Comparison of ENCODE assay signal across 14 cellular contexts in the genomic region with DNA sequence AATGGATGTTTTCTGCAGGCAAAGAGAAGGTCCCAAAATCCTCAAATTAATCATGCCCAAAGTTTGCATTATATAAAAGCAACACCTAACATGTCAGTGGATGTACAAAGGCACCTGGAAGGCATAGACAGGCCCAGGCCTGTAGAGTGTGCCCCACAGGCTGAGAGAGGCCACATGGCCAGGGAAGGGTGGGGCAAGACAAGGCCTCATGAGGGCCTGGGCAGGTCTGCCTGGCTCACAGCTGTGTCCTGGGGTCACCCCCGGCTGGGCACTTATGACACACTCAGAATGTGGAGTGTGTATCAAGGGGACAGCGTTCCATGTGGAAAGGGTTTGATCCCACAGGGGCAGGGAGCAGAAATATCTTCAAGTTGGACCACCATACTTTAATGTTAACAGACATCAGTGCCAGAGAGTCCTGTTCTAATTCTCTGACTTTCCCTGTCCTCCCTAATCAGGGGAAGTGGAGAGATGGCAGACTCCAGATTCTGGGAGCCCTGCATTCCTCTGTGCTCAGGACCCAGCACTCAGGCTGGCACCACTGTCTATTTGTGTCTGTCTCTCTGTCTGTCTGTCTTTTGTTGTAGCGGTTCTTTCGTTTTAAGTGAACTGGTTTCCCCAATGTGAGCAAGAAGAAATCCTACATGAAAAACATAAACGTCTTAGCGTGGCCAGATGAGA.
A peak's percentile ranks its signal among the peaks of the same experiment; 100 is the strongest.
DNase-seq lines count a peak whose midpoint lies in the region; ATAC-seq and TF ChIP-seq lines count a peak whose summit lies in the region.
"Had no signal": no experiment of that assay in that cellular context is flagged by ENCODE, and none has a peak within 500 bp of the region (broad histone marks: within the 10 kb centered on the region; RNA-seq: fewer than 3 reads in every experiment).

No MANE protein-coding gene starts in this region.

- no peak overlapping the region for H3K18ac ChIP-seq in trophoblast cell (ENCODE audit: low read length)

- intact Hi-C loops in activated naive CD4-positive, alpha-beta T cell treated with anti-CD3 and anti-CD28 coated beads for 36 hours (cut with micrococcal nuclease) = no loop called here

- peak overlapping the region; percentile 60 for H2BK12ac ChIP-seq in trophoblast cell (ENCODE audit: low read length)

- H3K4me1 ChIP-seq in RWPE2 (ENCODE audit: insufficient read depth, poor library complexity, severe bottlenecking) (peaks cover 28% of the 10 kb centered on the region), trophoblast cell (ENCODE audit: control insufficient read depth in 1 of 2, insufficient read depth in 2 of 2, low read length in 2 of 2) (peaks cover 13 to 20% of the 10 kb centered on the region in 2 experiments)

- H2AK5ac ChIP-seq in trophoblast cell (ENCODE audit: low read length) = peak overlapping the region; percentile 74

- no peaks in the 10 kb centered on the region for H3K27me3 ChIP-seq in RWPE2 (ENCODE audit: insufficient read depth, poor library complexity, severe bottlenecking)
- H3K27me3 ChIP-seq in trophoblast cell (ENCODE audit: insufficient read depth, low read length) = no peaks in the 10 kb centered on the region

- no peak overlapping the region for H3K27ac Mint-ChIP-seq in activated naive CD4-positive, alpha-beta T cell treated with anti-CD3 and anti-CD28 coated beads for 36 hours
- H3K27ac Mint-ChIP-seq: activated CD4-positive, alpha-beta T cell treated with anti-CD3 and anti-CD28 coated beads, Interleukin-2, amount 10 ng/mL, durations not matched to agents 24 days and 14 days; activated T-helper 17 cell treated with anti-CD3 and anti-CD28 coated beads, Interleukin-2, amount 50 U/mL, for 72 hours; brain; T-helper 1 cell treated with Interleukin-12 subunit alpha and Interleukin-12 subunit beta and Interleukin-4 antibody, amounts not matched to agents 30 μg/mL and 1 μg/mL, for 36 hours had no signal

- no peak overlapping the region for H3K4me3 Mint-ChIP-seq in activated naive CD4-positive, alpha-beta T cell treated with anti-CD3 and anti-CD28 coated beads for 36 hours
- H3K4me3 Mint-ChIP-seq: activated CD4-positive, alpha-beta T cell treated with anti-CD3 and anti-CD28 coated beads, Interleukin-2, amount 10 ng/mL, durations not matched to agents 24 days and 14 days; activated T-helper 17 cell treated with anti-CD3 and anti-CD28 coated beads, Interleukin-2, amount 50 U/mL, for 72 hours; brain; T-helper 1 cell treated with Interleukin-12 subunit alpha and Interleukin-12 subunit beta and Interleukin-4 antibody, amounts not matched to agents 30 μg/mL and 1 μg/mL, for 36 hours had no signal

- peaks cover 10% of the 10 kb centered on the region for H3K79me1 ChIP-seq in trophoblast cell (ENCODE audit: low read length)

- no peaks in the 10 kb centered on the region for H3K79me2 ChIP-seq in trophoblast cell (ENCODE audit: control insufficient read depth, insufficient read depth, low read length, poor library complexity)

- no peak overlapping the region for H4K8ac ChIP-seq in trophoblast cell (ENCODE audit: low read depth, low read length)

- H3K27me3 Mint-ChIP-seq in activated naive CD4-positive, alpha-beta T cell treated with anti-CD3 and anti-CD28 coated beads for 36 hours (ENCODE audit: low read depth) = no peaks in the 10 kb centered on the region
- H3K27me3 Mint-ChIP-seq: activated CD4-positive, alpha-beta T cell treated with anti-CD3 and anti-CD28 coated beads, Interleukin-2, amount 10 ng/mL, durations not matched to agents 24 days and 14 days; activated T-helper 17 cell treated with anti-CD3 and anti-CD28 coated beads, Interleukin-2, amount 50 U/mL, for 72 hours; brain had no signal

- peak overlapping the region; percentile 100 for H3K27ac ChIP-seq in RWPE2 (ENCODE audit: poor library complexity, severe bottlenecking)
- no peak overlapping the region for H3K27ac ChIP-seq in trophoblast cell (ENCODE audit: low read depth, low read length)

- peak overlapping the region; percentile 83 for H2BK120ac ChIP-seq in trophoblast cell (ENCODE audit: insufficient read depth, low read length, poor library complexity)

- H3K4me3 ChIP-seq in RWPE2 (ENCODE audit: severe bottlenecking) (peak overlapping the region; percentile 18), trophoblast cell (ENCODE audit: low read depth, low read length) (no peak overlapping the region)

- no peak overlapping the region for H2AFZ ChIP-seq in trophoblast cell (ENCODE audit: insufficient read depth, low read length, poor library complexity)

- H3K4me1 Mint-ChIP-seq in activated naive CD4-positive, alpha-beta T cell treated with anti-CD3 and anti-CD28 coated beads for 36 hours (ENCODE audit: low read depth) = no peaks in the 10 kb centered on the region
- H3K4me1 Mint-ChIP-seq: activated CD4-positive, alpha-beta T cell treated with anti-CD3 and anti-CD28 coated beads, Interleukin-2, amount 10 ng/mL, durations not matched to agents 24 days and 14 days; activated T-helper 17 cell treated with anti-CD3 and anti-CD28 coated beads, Interleukin-2, amount 50 U/mL, for 72 hours; brain had no signal

- H3K9me3 ChIP-seq in RWPE2 (ENCODE audit: severe bottlenecking) (no peaks in the 10 kb centered on the region), trophoblast cell (ENCODE audit: insufficient read depth, low read depth, low read length) (peaks cover 2% of the 10 kb centered on the region)

- CTCF ChIA-PET in activated naive CD4-positive, alpha-beta T cell treated with anti-CD3 and anti-CD28 coated beads for 36 hours (lab: Charles Lee) = no interaction called here

- peak overlapping the region; percentile 48 for H4K91ac ChIP-seq in trophoblast cell (ENCODE audit: low read depth, low read length)

- no peak overlapping the region for H3K4me2 ChIP-seq in trophoblast cell (ENCODE audit: low read length)

- no peak for TF ChIP-seq CTCF in RWPE2 (IDR thresholded peaks at IDR 0.05; ENCODE audit: poor library complexity, severe bottlenecking)

- ATAC-seq in RWPE2 (ENCODE audit: low read depth) = peak; percentile 78
- peak; percentile 98 for ATAC-seq in esophagus mucosa
- no peak for ATAC-seq in HG03469 (IDR thresholded peaks at IDR 0.05; ENCODE audit: unreplicated experiment)
- ATAC-seq: activated T-helper 17 cell treated with anti-CD3 and anti-CD28 coated beads, Interleukin-2, amount 50 U/mL, for 72 hours had no signal

- peak overlapping the region; percentile 79 for H3K14ac ChIP-seq in trophoblast cell (ENCODE audit: low read length)

- H3K36me3 Mint-ChIP-seq in activated naive CD4-positive, alpha-beta T cell treated with anti-CD3 and anti-CD28 coated beads for 36 hours (ENCODE audit: low read depth) = no peaks in the 10 kb centered on the region
- H3K36me3 Mint-ChIP-seq: brain had no signal

- H4K12ac ChIP-seq in trophoblast cell (ENCODE audit: low read depth, low read length) = no peak overlapping the region

- H3K4ac ChIP-seq in trophoblast cell (ENCODE audit: low read depth, low read length) = no peak overlapping the region

- no peak overlapping the region for H3K9ac ChIP-seq in trophoblast cell (ENCODE audit: low read length)

- DNase-seq in A172 (ENCODE audit: low spot score) (peak; percentile 51), RWPE2 (ENCODE audit: low spot score) (peak; percentile 97), trophoblast cell (peak; percentile 16 to 35), T1000 (lab: John Stamatoyannopoulos, UW) (no peak)
- no peak for DNase-seq in activated CD4-positive, alpha-beta T cell treated with anti-CD3 and anti-CD28 coated beads, Interleukin-2, amount 50 U/mL, for 48 hours
- DNase-seq in activated naive CD4-positive, alpha-beta T cell treated with anti-CD3 and anti-CD28 coated beads for 36 hours = no peak
- DNase-seq: activated CD4-positive, alpha-beta T cell treated with anti-CD3 and anti-CD28 coated beads, Interleukin-2, amount 10 ng/mL, durations not matched to agents 24 days and 14 days; KG1; NCI-H2107 had no signal

- no peak overlapping the region for H2BK5ac ChIP-seq in trophoblast cell (ENCODE audit: low read depth, low read length, poor library complexity)

- H3K23ac ChIP-seq in trophoblast cell (ENCODE audit: low read length) = no peak overlapping the region

- H3K9me3 Mint-ChIP-seq in activated naive CD4-positive, alpha-beta T cell treated with anti-CD3 and anti-CD28 coated beads for 36 hours = peaks cover 1% of the 10 kb centered on the region
- H3K9me3 Mint-ChIP-seq: activated CD4-positive, alpha-beta T cell treated with anti-CD3 and anti-CD28 coated beads, Interleukin-2, amount 10 ng/mL, durations not matched to agents 24 days and 14 days; brain; T-helper 1 cell treated with Interleukin-12 subunit alpha and Interleukin-12 subunit beta and Interleukin-4 antibody, amounts not matched to agents 30 μg/mL and 1 μg/mL, for 36 hours had no signal

- H3K36me3 ChIP-seq in RWPE2 (ENCODE audit: low read depth) (no peaks in the 10 kb centered on the region), trophoblast cell (ENCODE audit: control insufficient read depth in 1 of 2, insufficient read depth in 2 of 2, low read length in 2 of 2) (no peaks in the 10 kb centered on the region)

- no CpG with 5 or more reads among the region's 6 CpGs for WGBS in trophoblast cell (ENCODE audit: extremely low coverage, insufficient coverage, insufficient read length)

Comparison
In these comparisons a context has a peak if more than half of its experiments do, and no peak if none do; other contexts are left out.
1. DNase-seq: peak in A172 (single experiment), RWPE2 (single experiment) and trophoblast cell (2 of 2); none in T1000 (single experiment), activated CD4-positive, alpha-beta T cell treated with anti-CD3 and anti-CD28 coated beads, Interleukin-2, amount 50 U/mL, for 48 hours (0 of 2) and activated naive CD4-positive, alpha-beta T cell treated with anti-CD3 and anti-CD28 coated beads for 36 hours (single experiment).